Comparison of ENCODE assay signal across 12 cellular contexts in the genomic region with DNA sequence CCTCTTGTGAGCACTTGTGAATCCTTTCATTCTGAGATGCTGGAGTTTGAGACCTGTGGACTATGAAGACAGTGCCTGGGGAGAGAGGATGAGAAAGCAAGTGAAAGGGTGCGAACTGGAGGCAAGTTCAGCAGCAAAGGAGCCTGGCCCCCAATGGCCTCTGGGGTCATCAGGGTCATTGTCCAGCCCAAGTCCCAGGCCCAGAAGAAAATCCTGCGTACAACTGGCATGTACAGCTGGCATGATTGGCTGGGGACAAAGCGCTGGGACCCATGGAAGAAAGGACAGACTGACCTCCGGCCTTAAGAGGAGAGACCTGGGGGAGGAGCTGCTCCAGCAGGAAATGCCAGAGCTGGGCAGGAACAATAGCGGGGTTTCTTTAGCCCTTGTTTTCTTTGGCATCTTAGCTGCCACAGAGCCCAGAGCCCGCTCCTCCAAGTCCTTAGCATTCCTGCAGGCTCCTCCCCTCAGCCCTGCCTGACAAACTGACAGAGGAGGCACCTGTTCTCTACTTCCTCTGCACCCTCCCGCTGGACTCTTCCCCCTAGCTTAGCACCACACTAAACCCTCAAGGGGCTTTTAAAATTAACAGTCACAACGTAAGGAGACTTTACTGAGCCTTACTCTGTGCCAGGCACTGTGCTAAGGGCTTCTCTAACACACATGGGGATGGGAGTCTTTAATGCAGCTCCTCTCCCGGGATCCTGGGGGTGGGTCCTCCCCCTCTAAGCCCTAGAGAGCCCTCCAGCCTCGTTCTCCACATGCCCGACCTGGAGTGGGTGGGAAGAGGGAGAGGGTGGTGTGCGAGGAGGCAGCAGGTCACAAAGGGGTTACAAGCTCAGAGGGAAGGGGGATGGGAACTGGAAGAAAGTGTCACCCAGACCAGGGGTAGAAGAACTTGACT. TPM values are rescaled to one million over a fixed set of nuclear protein-coding genes. Genes with fewer than 3 reads are reported as not detected.
DNase-seq lines count a peak whose midpoint lies in the region; TF ChIP-seq lines count a peak whose summit lies in the region.
"Had no signal": no experiment of that assay in that cellular context is flagged by ENCODE, and none has a peak within 500 bp of the region (broad histone marks: within the 10 kb centered on the region; RNA-seq: fewer than 3 reads in every experiment).

No MANE protein-coding gene starts in this region.

- H3K27me3 Mint-ChIP-seq in activated CD4-positive, alpha-beta T cell treated with anti-CD3 and anti-CD28 coated beads, Interleukin-2, amount 10 ng/mL, durations not matched to agents 24 days and 14 days = peaks cover 73% of the 10 kb centered on the region

- TF ChIP-seq CTCF in thyroid gland (IDR thresholded peaks at IDR 0.05) = no peak
- no peak for TF ChIP-seq CTCF in smooth muscle cell (IDR thresholded peaks at IDR 0.05; ENCODE audit: borderline replicate concordance, insufficient read depth, poor library complexity, severe bottlenecking)

- H3K4me1 ChIP-seq in SJCRH30 (peaks cover 33% of the 10 kb centered on the region), thyroid gland (peaks cover 20 to 55% of the 10 kb centered on the region in 2 donors), smooth muscle cell (ENCODE audit: low read depth) (peaks cover 10% of the 10 kb centered on the region)

- intact Hi-C loops in activated CD4-positive, alpha-beta T cell treated with anti-CD3 and anti-CD28 coated beads, Interleukin-2, amount 10 ng/mL, durations not matched to agents 24 days and 14 days (cut with micrococcal nuclease) = no loop called here
- intact Hi-C loops in thyroid gland (cut with DNase I) = no loop called here

- H3K27ac ChIP-seq in SJCRH30 (peak overlapping the region; percentile 64), thyroid gland (peak overlapping the region; percentile 61 to 77 (median 77)), smooth muscle cell (ENCODE audit: low read depth) (no peak overlapping the region)
- H3K27ac ChIP-seq: Peyer's patch, vagina had no signal

- no peak overlapping the region for H3K4me2 ChIP-seq in smooth muscle cell

- H3K36me3 Mint-ChIP-seq in activated CD4-positive, alpha-beta T cell treated with anti-CD3 and anti-CD28 coated beads, Interleukin-2, amount 10 ng/mL, durations not matched to agents 24 days and 14 days (ENCODE audit: low read depth) = no peaks in the 10 kb centered on the region

- H3K4me3 Mint-ChIP-seq in activated CD4-positive, alpha-beta T cell treated with anti-CD3 and anti-CD28 coated beads, Interleukin-2, amount 10 ng/mL, durations not matched to agents 24 days and 14 days = peak overlapping the region; percentile 7

- peak in 1 of 2 donors; percentile 40 for TF ChIP-seq POLR2A in thyroid gland (IDR thresholded peaks at IDR 0.05)

- H3K36me3 ChIP-seq in SJCRH30 = no peaks in the 10 kb centered on the region
- no peaks in the 10 kb centered on the region for H3K36me3 ChIP-seq in thyroid gland
- H3K36me3 ChIP-seq in smooth muscle cell (ENCODE audit: low read depth) = no peaks in the 10 kb centered on the region
- H3K36me3 ChIP-seq: Peyer's patch, vagina had no signal

- 17 to 19% methylated on average over 12 of the region's 12 CpGs for WGBS in thyroid gland, 2 donors
- 34% methylated on average over 12 of the region's 12 CpGs for WGBS in smooth muscle cell (ENCODE audit: low lambda C conversion rate)

- no peaks in the 10 kb centered on the region for H3K9me3 Mint-ChIP-seq in activated CD4-positive, alpha-beta T cell treated with anti-CD3 and anti-CD28 coated beads, Interleukin-2, amount 10 ng/mL, durations not matched to agents 24 days and 14 days
- H3K9me3 Mint-ChIP-seq: activated T-helper 2 cell treated with anti-CD3 and anti-CD28 coated beads, Interferon-gamma antibody, Interleukin-2, Interleukin-4, amounts not matched to agents 10 μg/mL and 5 μg/mL and 100 μg/mL, durations not matched to agents 14 hours and 24 hours and 36 hours had no signal

- H3K9me3 ChIP-seq in SJCRH30 (replicated peaks) = no peaks in the 10 kb centered on the region
- no peaks in the 10 kb centered on the region for H3K9me3 ChIP-seq in thyroid gland
- no peaks in the 10 kb centered on the region for H3K9me3 ChIP-seq in smooth muscle cell (replicated peaks; ENCODE audit: low read depth)
- H3K9me3 ChIP-seq: Peyer's patch, vagina had no signal

- DNase-seq in activated CD4-positive, alpha-beta T cell treated with anti-CD3 and anti-CD28 coated beads, Interleukin-2, amount 10 ng/mL, durations not matched to agents 24 days and 14 days = no peak
- DNase-seq in activated CD4-positive, alpha-beta T cell treated with anti-CD3 and anti-CD28 coated beads, Interleukin-2, amount 50 U/mL, for 4 hours = no peak
- DNase-seq in SJCRH30 (peak; percentile 92 to 95), iPS-NIHi11 (ENCODE audit: low spot score) (peak; percentile 88), thyroid gland (peak; percentile 94 to 95), NK-92 (lab: John Stamatoyannopoulos, UW; ENCODE audit: unreplicated experiment) (no peak), smooth muscle cell (lab: John Stamatoyannopoulos, UW; ENCODE audit: unreplicated experiment) (no peak), midbrain (lab: John Stamatoyannopoulos, UW) (no peak)
- DNase-seq: small intestine had no signal

- no peak overlapping the region for H3K9ac ChIP-seq in smooth muscle cell (ENCODE audit: low read depth)

- H3K79me2 ChIP-seq in smooth muscle cell (ENCODE audit: low read depth) = no peaks in the 10 kb centered on the region

- H4K20me1 ChIP-seq in smooth muscle cell (ENCODE audit: low read depth) = no peaks in the 10 kb centered on the region

- H3K27me3 ChIP-seq in SJCRH30 = no peaks in the 10 kb centered on the region
- H3K27me3 ChIP-seq in thyroid gland = no peaks in the 10 kb centered on the region
- peaks cover 95% of the 10 kb centered on the region for H3K27me3 ChIP-seq in smooth muscle cell (ENCODE audit: low read depth)
- H3K27me3 ChIP-seq: vagina had no signal

- peaks cover 4% of the 10 kb centered on the region for H3K4me1 Mint-ChIP-seq in activated CD4-positive, alpha-beta T cell treated with anti-CD3 and anti-CD28 coated beads, Interleukin-2, amount 10 ng/mL, durations not matched to agents 24 days and 14 days

- no peak overlapping the region for H2AFZ ChIP-seq in smooth muscle cell (ENCODE audit: low read depth)

- H3K4me3 ChIP-seq in SJCRH30 (no peak overlapping the region), thyroid gland (replicated peaks in 1 of 3) (no peak overlapping the region), smooth muscle cell (no peak overlapping the region)
- H3K4me3 ChIP-seq: Peyer's patch, vagina had no signal

- H3K27ac Mint-ChIP-seq in activated CD4-positive, alpha-beta T cell treated with anti-CD3 and anti-CD28 coated beads, Interleukin-2, amount 10 ng/mL, durations not matched to agents 24 days and 14 days = no peak overlapping the region
- H3K27ac Mint-ChIP-seq: activated T-helper 2 cell treated with anti-CD3 and anti-CD28 coated beads, Interferon-gamma antibody, Interleukin-2, Interleukin-4, amounts not matched to agents 10 μg/mL and 5 μg/mL and 100 μg/mL, durations not matched to agents 14 hours and 24 hours and 36 hours had no signal

- H3F3A ChIP-seq in smooth muscle cell (ENCODE audit: low read depth) = no peaks in the 10 kb centered on the region

RNA-seq across cellular contexts. Expression of a gene that starts 1.9 kb away (rescaled TPM):
- total RNA-seq in activated CD4-positive, alpha-beta T cell treated with anti-CD3 and anti-CD28 coated beads, Interleukin-2, amount 10 ng/mL, durations not matched to agents 24 days and 14 days = not detected in 2 replicates
- 0.18 TPM in 1 of 2 replicates, not detected in the other for total RNA-seq in SJCRH30 (2014; rRNA removed; shearing (Covaris generic))
- 1 to 10 TPM in 3 of 4 donors, not detected in 1; 1.1 to 3.5 (median 2.0) TPM for total RNA-seq in thyroid gland
- total RNA-seq in smooth muscle cell = not detected in 2 replicates
- 1.5 TPM in 1 of 2 replicates, not detected in the other for polyA plus RNA-seq in smooth muscle cell
- total RNA-seq: activated T-helper 2 cell treated with anti-CD3 and anti-CD28 coated beads, Interferon-gamma antibody, Interleukin-2, Interleukin-4, amounts not matched to agents 10 μg/mL and 5 μg/mL and 100 μg/mL, durations not matched to agents 14 hours and 24 hours and 36 hours; Peyer's patch; vagina had no signal

RNA-seq across cellular contexts. Expression of a gene that starts 9.3 kb away (rescaled TPM):
- not detected in 2 replicates for total RNA-seq in activated CD4-positive, alpha-beta T cell treated with anti-CD3 and anti-CD28 coated beads, Interleukin-2, amount 10 ng/mL, durations not matched to agents 24 days and 14 days
- total RNA-seq in SJCRH30 (2014; rRNA removed; shearing (Covaris generic)) = not detected in 2 replicates
- total RNA-seq in thyroid gland (under 1 TPM in 1 of 4 donors, not detected in 3; 0.67 TPM), smooth muscle cell (0.13 and 0.22 TPM in 2 replicates)
- 0.14 and 0.99 TPM in 2 replicates for polyA plus RNA-seq in smooth muscle cell
- total RNA-seq: activated T-helper 2 cell treated with anti-CD3 and anti-CD28 coated beads, Interferon-gamma antibody, Interleukin-2, Interleukin-4, amounts not matched to agents 10 μg/mL and 5 μg/mL and 100 μg/mL, durations not matched to agents 14 hours and 24 hours and 36 hours; Peyer's patch; vagina had no signal
- polyA plus RNA-seq: small intestine had no signal

RNA-seq across cellular contexts. Expression of a gene that starts 12.9 kb away (rescaled TPM):
- total RNA-seq in activated CD4-positive, alpha-beta T cell treated with anti-CD3 and anti-CD28 coated beads, Interleukin-2, amount 10 ng/mL, durations not matched to agents 24 days and 14 days = not detected in 2 replicates
- total RNA-seq in SJCRH30 (2014; rRNA removed; shearing (Covaris generic)) = not detected in 2 replicates
- total RNA-seq in thyroid gland = not detected
- total RNA-seq in smooth muscle cell = not detected in 2 replicates
- polyA plus RNA-seq in smooth muscle cell = not detected in 2 replicates
- total RNA-seq: activated T-helper 2 cell treated with anti-CD3 and anti-CD28 coated beads, Interferon-gamma antibody, Interleukin-2, Interleukin-4, amounts not matched to agents 10 μg/mL and 5 μg/mL and 100 μg/mL, durations not matched to agents 14 hours and 24 hours and 36 hours; Peyer's patch; vagina had no signal

RNA-seq across cellular contexts. Expression of a gene that starts 56.1 kb away (rescaled TPM):
- 0.30 and 0.54 TPM in 2 replicates for total RNA-seq in activated CD4-positive, alpha-beta T cell treated with anti-CD3 and anti-CD28 coated beads, Interleukin-2, amount 10 ng/mL, durations not matched to agents 24 days and 14 days
- 0.58 and 0.67 TPM in 2 replicates for total RNA-seq in SJCRH30 (2014; rRNA removed; shearing (Covaris generic))
- total RNA-seq in thyroid gland = 1 to 10 TPM in 1 of 4 donors, under 1 TPM in 2, not detected in 1; 0.13 to 3.0 (median 0.33) TPM
- 0.04 and 0.67 TPM in 2 replicates for total RNA-seq in smooth muscle cell
- polyA plus RNA-seq in smooth muscle cell = 1.2 and 1.6 TPM in 2 replicates

Comparison
In these comparisons a context has a peak if more than half of its experiments do, and no peak if none do; other contexts are left out.
1. DNase-seq: peak in SJCRH30 (2 of 2), iPS-NIHi11 (single experiment) and thyroid gland (2 of 2); none in activated CD4-positive, alpha-beta T cell treated with anti-CD3 and anti-CD28 coated beads, Interleukin-2, amount 10 ng/mL, durations not matched to agents 24 days and 14 days (single experiment), activated CD4-positive, alpha-beta T cell treated with anti-CD3 and anti-CD28 coated beads, Interleukin-2, amount 50 U/mL, for 4 hours (0 of 2), NK-92 (single experiment), smooth muscle cell (single experiment) and midbrain (single experiment).